ENCODE assay signal across 20 cellular contexts in the genomic region with DNA sequence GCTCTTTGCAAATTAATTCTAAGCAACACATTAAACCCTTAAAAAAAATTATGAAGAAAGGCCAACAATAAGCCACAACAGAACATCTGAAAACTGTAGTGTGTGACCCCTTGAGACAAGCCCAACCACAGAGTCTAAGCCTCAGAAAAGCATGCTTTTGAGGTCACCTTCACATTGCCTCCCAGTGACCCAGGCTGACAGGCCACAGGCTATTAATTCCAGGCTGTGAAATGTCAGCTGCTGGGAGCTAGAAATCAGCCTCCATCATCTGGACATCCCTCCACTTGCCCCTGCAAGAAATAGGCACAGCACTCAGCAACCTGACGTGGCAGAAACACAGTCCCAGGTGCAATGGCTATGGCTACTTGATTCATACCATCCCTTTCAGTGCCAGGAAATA.
DNase-seq lines count a peak whose midpoint lies in the region; ATAC-seq and TF ChIP-seq lines count a peak whose summit lies in the region.
"Had no signal": no experiment of that assay in that cellular context is flagged by ENCODE, and none has a peak within 500 bp of the region (broad histone marks: within the 10 kb centered on the region; RNA-seq: fewer than 3 reads in every experiment).

No MANE protein-coding gene starts in this region.

- POLR2A ChIA-PET in HEK293T (lab: Yijun Ruan, JAX), result no interaction called here

- H3K4me3 Mint-ChIP-seq in progenitor cell of endocrine pancreas (ENCODE audit: low read depth), result no peak overlapping the region
- H3K4me3 Mint-ChIP-seq: T-helper 17 cell, WTC11 had no signal

- CTCF ChIA-PET in HEK293T (lab: Yijun Ruan, JAX), result no interaction called here

- no peak overlapping the region for H3K4me2 ChIP-seq in fibroblast of lung (ENCODE audit: extremely low read depth, insufficient read depth, low read length)
- H3K4me2 ChIP-seq: hepatocyte had no signal

- peaks cover under 1% of the 10 kb centered on the region for H3K36me3 Mint-ChIP-seq in progenitor cell of endocrine pancreas (ENCODE audit: insufficient read depth)
- H3K36me3 Mint-ChIP-seq: WTC11 had no signal

- no peak for TF ChIP-seq CTCF in fibroblast of lung (conservative IDR thresholded peaks at IDR 0.05 in 1 of 2, IDR thresholded peaks at IDR 0.05 in 1 of 2; ENCODE audit: low read depth in 1 of 2, low read length in 2 of 2)
- no peak for TF ChIP-seq CTCF in progenitor cell of endocrine pancreas (IDR thresholded peaks at IDR 0.05; ENCODE audit: unreplicated experiment)

- H4K20me1 ChIP-seq in fibroblast of lung (ENCODE audit: control insufficient read depth, extremely low read depth, insufficient read depth, low read length), result no peaks in the 10 kb centered on the region

- no peaks in the 10 kb centered on the region for H3K79me2 ChIP-seq in fibroblast of lung (ENCODE audit: control insufficient read depth, insufficient read depth, low read length)
- H3K79me2 ChIP-seq: hepatocyte had no signal

- peak; percentile 13 for DNase-seq in GM03348 (ENCODE audit: low spot score)
- DNase-seq in MV-4-11 (lab: John Stamatoyannopoulos, UW), result peak; percentile 39
- peak; percentile 23 to 29 for DNase-seq in fibroblast of lung (ENCODE audit: low read depth in 2 of 2)
- no peak for DNase-seq in progenitor cell of endocrine pancreas (ENCODE audit: low spot score, unreplicated experiment)
- DNase-seq in HEK293T (ENCODE audit: extremely low spot score), result no peak
- DNase-seq in RKO (ENCODE audit: low spot score), result no peak
- DNase-seq: activated CD8-positive, alpha-beta memory T cell treated with anti-CD3 and anti-CD28 coated beads for 24 hours; GF-D8; NCI-H2029; NCI-H446 treated with DMSO at 0.1 percent for 48 hours; occipital lobe; stimulated activated CD4-positive, alpha-beta T cell treated with anti-CD3 and anti-CD28 coated beads, Interleukin-4, amount 100 ng/mL, for 4 hours; T-helper 17 cell had no signal

- H3K27me3 ChIP-seq in fibroblast of lung (ENCODE audit: control insufficient read depth, insufficient read depth, low read length), result no peaks in the 10 kb centered on the region
- H3K27me3 ChIP-seq: hepatocyte, suprapubic skin had no signal

- H3K27ac ChIP-seq in fibroblast of lung (ENCODE audit: insufficient read depth, low read length), result no peak overlapping the region
- H3K27ac ChIP-seq: hepatocyte, suprapubic skin had no signal

- no peaks in the 10 kb centered on the region for H3K9me3 ChIP-seq in fibroblast of lung (ENCODE audit: control insufficient read depth, insufficient read depth, low read depth, low read length)
- H3K9me3 ChIP-seq: suprapubic skin had no signal

- no peaks in the 10 kb centered on the region for H3K9me3 Mint-ChIP-seq in progenitor cell of endocrine pancreas (ENCODE audit: low read depth)
- H3K9me3 Mint-ChIP-seq: WTC11 had no signal

- H3K27ac Mint-ChIP-seq in progenitor cell of endocrine pancreas, result peak overlapping the region; percentile 56
- H3K27ac Mint-ChIP-seq: T-helper 17 cell had no signal

- ATAC-seq in GM21717 (IDR thresholded peaks at IDR 0.05; ENCODE audit: unreplicated experiment) (no peak), GM18517 (IDR thresholded peaks at IDR 0.05; ENCODE audit: unreplicated experiment) (no peak)
- ATAC-seq: HCT116, T-helper 17 cell had no signal

- no peak overlapping the region for H3K9ac ChIP-seq in fibroblast of lung (ENCODE audit: insufficient read depth, low read length)

- no peak overlapping the region for H3K4me3 ChIP-seq in fibroblast of lung (replicated peaks in 1 of 4; ENCODE audit: control extremely low read depth in 1 of 4, insufficient read depth in 1 of 4, low read depth in 3 of 4, low read length in 4 of 4)
- H3K4me3 ChIP-seq: hepatocyte, skin epidermis, suprapubic skin had no signal

- peaks cover 7% of the 10 kb centered on the region for H3K27me3 Mint-ChIP-seq in progenitor cell of endocrine pancreas
- H3K27me3 Mint-ChIP-seq: T-helper 17 cell had no signal

- peaks cover 25% of the 10 kb centered on the region for H3K4me1 Mint-ChIP-seq in progenitor cell of endocrine pancreas (ENCODE audit: low read depth)

- no peak overlapping the region for H2AFZ ChIP-seq in fibroblast of lung (ENCODE audit: low read length)
- H2AFZ ChIP-seq: hepatocyte had no signal

- no peaks in the 10 kb centered on the region for H3K36me3 ChIP-seq in fibroblast of lung (ENCODE audit: control insufficient read depth, insufficient read depth, low read length)
- H3K36me3 ChIP-seq: suprapubic skin had no signal

- peaks cover 2% of the 10 kb centered on the region for H3K4me1 ChIP-seq in fibroblast of lung (ENCODE audit: control insufficient read depth, extremely low read depth, insufficient read depth, low read length)

TF ChIP-seq in HEK293T, 16 proteins besides CTCF, POLR2A, EP300 and RAD21:
- TF ChIP-seq FOXK2 (IDR thresholded peaks at IDR 0.05) (no peak), LEF1 (IDR thresholded peaks at IDR 0.05; ENCODE audit: borderline replicate concordance) (no peak), ZNF384 (IDR thresholded peaks at IDR 0.05) (no peak), SUZ12 (IDR thresholded peaks at IDR 0.05) (no peak), ELF4 (IDR thresholded peaks at IDR 0.05) (no peak), CTBP1 (IDR thresholded peaks at IDR 0.05; ENCODE audit: borderline replicate concordance) (no peak), FOXA1 (IDR thresholded peaks at IDR 0.05) (no peak), FOXM1 (IDR thresholded peaks at IDR 0.05; ENCODE audit: borderline replicate concordance) (no peak), TARDBP (IDR thresholded peaks at IDR 0.05) (no peak), SP1 (IDR thresholded peaks at IDR 0.05) (no peak), HDGF (IDR thresholded peaks at IDR 0.05; ENCODE audit: borderline replicate concordance) (no peak), BHLHE40 (IDR thresholded peaks at IDR 0.05; ENCODE audit: borderline replicate concordance) (no peak), ARNT (IDR thresholded peaks at IDR 0.05) (no peak), L3MBTL2 (conservative IDR thresholded peaks at IDR 0.05) (no peak), NFRKB (IDR thresholded peaks at IDR 0.05) (no peak)
- TF ChIP-seq, protein P1, sequence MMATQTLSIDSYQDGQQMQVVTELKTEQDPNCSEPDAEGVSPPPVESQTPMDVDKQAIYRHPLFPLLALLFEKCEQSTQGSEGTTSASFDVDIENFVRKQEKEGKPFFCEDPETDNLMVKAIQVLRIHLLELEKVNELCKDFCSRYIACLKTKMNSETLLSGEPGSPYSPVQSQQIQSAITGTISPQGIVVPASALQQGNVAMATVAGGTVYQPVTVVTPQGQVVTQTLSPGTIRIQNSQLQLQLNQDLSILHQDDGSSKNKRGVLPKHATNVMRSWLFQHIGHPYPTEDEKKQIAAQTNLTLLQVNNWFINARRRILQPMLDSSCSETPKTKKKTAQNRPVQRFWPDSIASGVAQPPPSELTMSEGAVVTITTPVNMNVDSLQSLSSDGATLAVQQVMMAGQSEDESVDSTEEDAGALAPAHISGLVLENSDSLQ (IDR thresholded peaks at IDR 0.05), result no peak
TF ChIP-seq in HEK293T: peak in this region for 0.

Comparison
In these comparisons a context has a peak if more than half of its experiments do, and no peak if none do; other contexts are left out.
1. DNase-seq: peak in GM03348 (single experiment), MV-4-11 (single experiment) and fibroblast of lung (2 of 2); none in progenitor cell of endocrine pancreas (single experiment), HEK293T (single experiment) and RKO (single experiment).